1 cellular context compared by ENCODE assay signal in the genomic region with DNA sequence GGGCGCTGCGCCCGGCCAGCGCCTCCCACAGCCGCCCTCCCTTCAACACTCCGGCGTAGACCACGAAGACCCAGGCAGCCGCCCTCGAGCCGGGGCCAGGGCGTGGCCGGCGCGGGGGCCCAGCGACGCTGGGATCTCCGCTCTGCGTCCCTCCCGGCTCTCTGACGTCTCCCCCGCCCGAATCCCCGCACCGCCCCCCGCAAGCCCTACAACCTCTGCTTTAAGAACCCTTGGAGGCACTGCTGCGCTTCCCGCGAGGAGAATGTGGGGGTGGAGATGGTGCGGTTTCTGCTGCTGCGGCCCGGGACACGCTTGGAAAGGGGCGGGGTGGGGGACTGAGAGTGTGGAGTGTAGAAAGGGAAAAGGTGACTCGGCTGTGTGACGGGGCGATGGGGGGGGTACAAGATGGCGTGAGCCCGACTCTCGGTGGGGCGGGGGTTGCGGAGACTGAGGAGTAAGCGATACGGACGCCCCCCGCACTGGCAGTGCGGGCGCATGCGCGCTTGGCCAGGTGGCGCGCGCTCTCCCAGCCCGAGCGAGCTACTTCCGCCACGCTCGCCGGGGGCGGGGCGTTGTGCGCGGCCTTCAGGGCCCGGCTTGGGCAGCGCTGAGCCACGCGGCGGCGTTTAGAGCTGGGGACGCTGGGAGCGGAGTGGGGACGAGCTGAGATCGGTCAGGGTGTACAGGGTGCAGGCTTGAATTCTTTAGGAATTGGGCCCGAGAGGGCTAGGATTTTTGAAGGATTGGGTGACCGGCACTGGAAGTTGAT.
A peak's percentile ranks its signal among the peaks of the same experiment; 100 is the strongest.
TF ChIP-seq lines count a peak whose summit lies in the region.

SUPT3H (minus strand) TSS at position 380 of the 769 bp plus-strand sequence.

TF ChIP-seq in HepG2, 621 proteins besides CTCF, POLR2A, EP300 and RAD21 (continued from another document and continues in another):
- TF ChIP-seq, protein P1, sequence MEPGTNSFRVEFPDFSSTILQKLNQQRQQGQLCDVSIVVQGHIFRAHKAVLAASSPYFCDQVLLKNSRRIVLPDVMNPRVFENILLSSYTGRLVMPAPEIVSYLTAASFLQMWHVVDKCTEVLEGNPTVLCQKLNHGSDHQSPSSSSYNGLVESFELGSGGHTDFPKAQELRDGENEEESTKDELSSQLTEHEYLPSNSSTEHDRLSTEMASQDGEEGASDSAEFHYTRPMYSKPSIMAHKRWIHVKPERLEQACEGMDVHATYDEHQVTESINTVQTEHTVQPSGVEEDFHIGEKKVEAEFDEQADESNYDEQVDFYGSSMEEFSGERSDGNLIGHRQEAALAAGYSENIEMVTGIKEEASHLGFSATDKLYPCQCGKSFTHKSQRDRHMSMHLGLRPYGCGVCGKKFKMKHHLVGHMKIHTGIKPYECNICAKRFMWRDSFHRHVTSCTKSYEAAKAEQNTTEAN (CRISPR knock-in tag; conservative IDR thresholded peaks at IDR 0.05), result peak; percentile 69; the same call in 1 of the 2 replicates
- no peak for TF ChIP-seq U2AF2 (IDR thresholded peaks at IDR 0.05; ENCODE audit: low read depth, low read length)
- no peak for TF ChIP-seq MLX (CRISPR knock-in tag; IDR thresholded peaks at IDR 0.05)
- peak; percentile 87 for TF ChIP-seq RBM39 (IDR thresholded peaks at IDR 0.05; ENCODE audit: low read depth, low read length, poor library complexity, severe bottlenecking)
- no peak for TF ChIP-seq ZNF713 (CRISPR knock-in tag; IDR thresholded peaks at IDR 0.05)
- no peak for TF ChIP-seq NBN (conservative IDR thresholded peaks at IDR 0.05)
- TF ChIP-seq SUZ12 (IDR thresholded peaks at IDR 0.05; ENCODE audit: low read depth, low read length), result no peak
- TF ChIP-seq TEF (CRISPR knock-in tag; IDR thresholded peaks at IDR 0.05), result no peak; the same call in 1 of the 2 replicates
- no peak for TF ChIP-seq NFE2 (CRISPR knock-in tag; IDR thresholded peaks at IDR 0.05)
- peak; percentile 9; the same call in 1 of the 2 replicates for TF ChIP-seq PRMT3 (CRISPR knock-in tag; IDR thresholded peaks at IDR 0.05; ENCODE audit: borderline replicate concordance, low read depth)
- no peak for TF ChIP-seq ZBTB49 (CRISPR knock-in tag; IDR thresholded peaks at IDR 0.05; ENCODE audit: borderline replicate concordance)
- no peak for TF ChIP-seq ZNF569 (CRISPR knock-in tag; IDR thresholded peaks at IDR 0.05; ENCODE audit: borderline replicate concordance)
- TF ChIP-seq MED13 (CRISPR knock-in tag; IDR thresholded peaks at IDR 0.05), result peak; percentile 68
- 0 out of 2 replicates have a peak, but pooled peaks have one; percentile 52 for TF ChIP-seq ZNF235 (CRISPR knock-in tag; IDR thresholded peaks at IDR 0.05; ENCODE audit: borderline replicate concordance)
- TF ChIP-seq, protein P2, sequence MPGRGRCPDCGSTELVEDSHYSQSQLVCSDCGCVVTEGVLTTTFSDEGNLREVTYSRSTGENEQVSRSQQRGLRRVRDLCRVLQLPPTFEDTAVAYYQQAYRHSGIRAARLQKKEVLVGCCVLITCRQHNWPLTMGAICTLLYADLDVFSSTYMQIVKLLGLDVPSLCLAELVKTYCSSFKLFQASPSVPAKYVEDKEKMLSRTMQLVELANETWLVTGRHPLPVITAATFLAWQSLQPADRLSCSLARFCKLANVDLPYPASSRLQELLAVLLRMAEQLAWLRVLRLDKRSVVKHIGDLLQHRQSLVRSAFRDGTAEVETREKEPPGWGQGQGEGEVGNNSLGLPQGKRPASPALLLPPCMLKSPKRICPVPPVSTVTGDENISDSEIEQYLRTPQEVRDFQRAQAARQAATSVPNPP (CRISPR knock-in tag; IDR thresholded peaks at IDR 0.05), result peak; percentile 84
- peak; percentile 80; the same call in 1 of the 2 replicates for TF ChIP-seq CENPT (CRISPR knock-in tag; IDR thresholded peaks at IDR 0.05; ENCODE audit: low read depth)
- TF ChIP-seq ZNF230 (CRISPR knock-in tag; IDR thresholded peaks at IDR 0.05), result peak; percentile 78
- TF ChIP-seq AGO1 (IDR thresholded peaks at IDR 0.05; ENCODE audit: low read depth, low read length, poor library complexity, severe bottlenecking), result peak; percentile 69
- no peak for TF ChIP-seq PCBP2 (optimal IDR thresholded peaks at IDR 0.05; ENCODE audit: low read depth, low read length, poor library complexity, severe bottlenecking)
- TF ChIP-seq, protein P3, sequence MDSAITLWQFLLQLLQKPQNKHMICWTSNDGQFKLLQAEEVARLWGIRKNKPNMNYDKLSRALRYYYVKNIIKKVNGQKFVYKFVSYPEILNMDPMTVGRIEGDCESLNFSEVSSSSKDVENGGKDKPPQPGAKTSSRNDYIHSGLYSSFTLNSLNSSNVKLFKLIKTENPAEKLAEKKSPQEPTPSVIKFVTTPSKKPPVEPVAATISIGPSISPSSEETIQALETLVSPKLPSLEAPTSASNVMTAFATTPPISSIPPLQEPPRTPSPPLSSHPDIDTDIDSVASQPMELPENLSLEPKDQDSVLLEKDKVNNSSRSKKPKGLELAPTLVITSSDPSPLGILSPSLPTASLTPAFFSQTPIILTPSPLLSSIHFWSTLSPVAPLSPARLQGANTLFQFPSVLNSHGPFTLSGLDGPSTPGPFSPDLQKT (CRISPR knock-in tag; IDR thresholded peaks at IDR 0.05; ENCODE audit: borderline replicate concordance), result 0 out of 2 replicates have a peak, but pooled peaks have one; percentile 33
- no peak for TF ChIP-seq NPAS2 (CRISPR knock-in tag; IDR thresholded peaks at IDR 0.05; ENCODE audit: borderline replicate concordance)
- TF ChIP-seq STAT5B (CRISPR knock-in tag; IDR thresholded peaks at IDR 0.05), result peak; percentile 20; the same call in 1 of the 2 replicates
- no peak for TF ChIP-seq ZNF562 (CRISPR knock-in tag; IDR thresholded peaks at IDR 0.05; ENCODE audit: borderline replicate concordance)
- peak; percentile 99 for TF ChIP-seq KDM2A (CRISPR knock-in tag; IDR thresholded peaks at IDR 0.05; ENCODE audit: borderline replicate concordance, low read depth)
- TF ChIP-seq, protein P4, sequence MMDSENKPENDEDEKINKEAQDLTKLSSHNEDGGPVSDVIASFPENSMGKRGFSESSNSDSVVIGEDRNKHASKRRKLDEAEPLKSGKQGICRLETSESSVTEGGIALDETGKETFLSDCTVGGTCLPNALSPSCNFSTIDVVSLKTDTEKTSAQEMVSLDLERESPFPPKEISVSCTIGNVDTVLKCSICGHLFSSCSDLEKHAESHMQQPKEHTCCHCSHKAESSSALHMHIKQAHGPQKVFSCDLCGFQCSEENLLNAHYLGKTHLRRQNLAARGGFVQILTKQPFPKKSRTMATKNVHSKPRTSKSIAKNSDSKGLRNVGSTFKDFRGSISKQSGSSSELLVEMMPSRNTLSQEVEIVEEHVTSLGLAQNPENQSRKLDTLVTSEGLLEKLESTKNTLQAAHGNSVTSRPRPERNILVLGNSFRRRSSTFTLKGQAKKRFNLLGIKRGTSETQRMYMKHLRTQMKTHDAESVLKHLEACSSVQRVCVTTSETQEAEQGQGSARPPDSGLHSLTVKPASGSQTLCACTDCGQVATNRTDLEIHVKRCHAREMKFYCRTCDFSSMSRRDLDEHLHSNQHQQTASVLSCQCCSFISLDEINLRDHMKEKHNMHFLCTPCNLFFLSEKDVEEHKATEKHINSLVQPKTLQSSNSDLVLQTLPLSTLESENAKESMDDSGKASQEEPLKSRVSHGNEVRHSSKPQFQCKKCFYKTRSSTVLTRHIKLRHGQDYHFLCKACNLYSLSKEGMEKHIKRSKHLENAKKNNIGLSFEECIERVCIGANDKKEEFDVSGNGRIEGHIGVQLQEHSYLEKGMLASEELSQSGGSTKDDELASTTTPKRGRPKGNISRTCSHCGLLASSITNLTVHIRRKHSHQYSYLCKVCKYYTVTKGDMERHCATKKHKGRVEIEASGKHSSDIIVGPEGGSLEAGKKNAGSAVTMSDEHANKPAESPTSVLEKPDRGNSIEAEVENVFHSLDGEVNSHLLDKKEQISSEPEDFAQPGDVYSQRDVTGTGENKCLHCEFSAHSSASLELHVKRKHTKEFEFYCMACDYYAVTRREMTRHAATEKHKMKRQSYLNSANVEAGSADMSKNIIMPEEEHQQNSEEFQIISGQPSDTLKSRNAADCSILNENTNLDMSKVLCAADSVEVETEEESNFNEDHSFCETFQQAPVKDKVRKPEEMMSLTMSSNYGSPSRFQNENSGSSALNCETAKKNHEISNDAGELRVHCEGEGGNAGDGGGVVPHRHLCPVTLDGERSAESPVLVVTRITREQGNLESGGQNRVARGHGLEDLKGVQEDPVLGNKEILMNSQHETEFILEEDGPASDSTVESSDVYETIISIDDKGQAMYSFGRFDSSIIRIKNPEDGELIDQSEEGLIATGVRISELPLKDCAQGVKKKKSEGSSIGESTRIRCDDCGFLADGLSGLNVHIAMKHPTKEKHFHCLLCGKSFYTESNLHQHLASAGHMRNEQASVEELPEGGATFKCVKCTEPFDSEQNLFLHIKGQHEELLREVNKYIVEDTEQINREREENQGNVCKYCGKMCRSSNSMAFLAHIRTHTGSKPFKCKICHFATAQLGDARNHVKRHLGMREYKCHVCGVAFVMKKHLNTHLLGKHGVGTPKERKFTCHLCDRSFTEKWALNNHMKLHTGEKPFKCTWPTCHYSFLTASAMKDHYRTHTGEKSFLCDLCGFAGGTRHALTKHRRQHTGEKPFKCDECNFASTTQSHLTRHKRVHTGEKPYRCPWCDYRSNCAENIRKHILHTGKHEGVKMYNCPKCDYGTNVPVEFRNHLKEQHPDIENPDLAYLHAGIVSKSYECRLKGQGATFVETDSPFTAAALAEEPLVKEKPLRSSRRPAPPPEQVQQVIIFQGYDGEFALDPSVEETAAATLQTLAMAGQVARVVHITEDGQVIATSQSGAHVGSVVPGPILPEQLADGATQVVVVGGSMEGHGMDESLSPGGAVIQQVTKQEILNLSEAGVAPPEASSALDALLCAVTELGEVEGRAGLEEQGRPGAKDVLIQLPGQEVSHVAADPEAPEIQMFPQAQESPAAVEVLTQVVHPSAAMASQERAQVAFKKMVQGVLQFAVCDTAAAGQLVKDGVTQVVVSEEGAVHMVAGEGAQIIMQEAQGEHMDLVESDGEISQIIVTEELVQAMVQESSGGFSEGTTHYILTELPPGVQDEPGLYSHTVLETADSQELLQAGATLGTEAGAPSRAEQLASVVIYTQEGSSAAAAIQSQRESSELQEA (CRISPR knock-in tag; IDR thresholded peaks at IDR 0.05; ENCODE audit: not compliant biosample characterization), result no peak
- TF ChIP-seq ZBTB1 (CRISPR knock-in tag; IDR thresholded peaks at IDR 0.05; ENCODE audit: borderline replicate concordance), result peak; percentile 6; the same call in 1 of the 2 replicates
- 0 out of 2 replicates have a peak, but pooled peaks have one; percentile 16 for TF ChIP-seq CC2D1A (CRISPR knock-in tag; IDR thresholded peaks at IDR 0.05)
- peak; percentile 92 for TF ChIP-seq YY1 (IDR thresholded peaks at IDR 0.05; ENCODE audit: insufficient read depth, insufficient replicate concordance, low read depth, low read length)
- peak; percentile 75 for TF ChIP-seq TAF15 (IDR thresholded peaks at IDR 0.05; ENCODE audit: low read depth, low read length, poor library complexity, severe bottlenecking)
- TF ChIP-seq MAFG (CRISPR knock-in tag; IDR thresholded peaks at IDR 0.05), result no peak
- TF ChIP-seq, protein P5, sequence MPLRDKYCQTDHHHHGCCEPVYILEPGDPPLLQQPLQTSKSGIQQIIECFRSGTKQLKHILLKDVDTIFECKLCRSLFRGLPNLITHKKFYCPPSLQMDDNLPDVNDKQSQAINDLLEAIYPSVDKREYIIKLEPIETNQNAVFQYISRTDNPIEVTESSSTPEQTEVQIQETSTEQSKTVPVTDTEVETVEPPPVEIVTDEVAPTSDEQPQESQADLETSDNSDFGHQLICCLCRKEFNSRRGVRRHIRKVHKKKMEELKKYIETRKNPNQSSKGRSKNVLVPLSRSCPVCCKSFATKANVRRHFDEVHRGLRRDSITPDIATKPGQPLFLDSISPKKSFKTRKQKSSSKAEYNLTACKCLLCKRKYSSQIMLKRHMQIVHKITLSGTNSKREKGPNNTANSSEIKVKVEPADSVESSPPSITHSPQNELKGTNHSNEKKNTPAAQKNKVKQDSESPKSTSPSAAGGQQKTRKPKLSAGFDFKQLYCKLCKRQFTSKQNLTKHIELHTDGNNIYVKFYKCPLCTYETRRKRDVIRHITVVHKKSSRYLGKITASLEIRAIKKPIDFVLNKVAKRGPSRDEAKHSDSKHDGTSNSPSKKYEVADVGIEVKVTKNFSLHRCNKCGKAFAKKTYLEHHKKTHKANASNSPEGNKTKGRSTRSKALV (CRISPR knock-in tag; IDR thresholded peaks at IDR 0.05), result no peak
- TF ChIP-seq, protein P6, sequence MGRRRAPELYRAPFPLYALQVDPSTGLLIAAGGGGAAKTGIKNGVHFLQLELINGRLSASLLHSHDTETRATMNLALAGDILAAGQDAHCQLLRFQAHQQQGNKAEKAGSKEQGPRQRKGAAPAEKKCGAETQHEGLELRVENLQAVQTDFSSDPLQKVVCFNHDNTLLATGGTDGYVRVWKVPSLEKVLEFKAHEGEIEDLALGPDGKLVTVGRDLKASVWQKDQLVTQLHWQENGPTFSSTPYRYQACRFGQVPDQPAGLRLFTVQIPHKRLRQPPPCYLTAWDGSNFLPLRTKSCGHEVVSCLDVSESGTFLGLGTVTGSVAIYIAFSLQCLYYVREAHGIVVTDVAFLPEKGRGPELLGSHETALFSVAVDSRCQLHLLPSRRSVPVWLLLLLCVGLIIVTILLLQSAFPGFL (CRISPR knock-in tag; IDR thresholded peaks at IDR 0.05), result no peak
- no peak for TF ChIP-seq ZNF460 (CRISPR knock-in tag; IDR thresholded peaks at IDR 0.05; ENCODE audit: borderline replicate concordance)
